ENCODE assay signal across 9 cellular contexts in the genomic region with DNA sequence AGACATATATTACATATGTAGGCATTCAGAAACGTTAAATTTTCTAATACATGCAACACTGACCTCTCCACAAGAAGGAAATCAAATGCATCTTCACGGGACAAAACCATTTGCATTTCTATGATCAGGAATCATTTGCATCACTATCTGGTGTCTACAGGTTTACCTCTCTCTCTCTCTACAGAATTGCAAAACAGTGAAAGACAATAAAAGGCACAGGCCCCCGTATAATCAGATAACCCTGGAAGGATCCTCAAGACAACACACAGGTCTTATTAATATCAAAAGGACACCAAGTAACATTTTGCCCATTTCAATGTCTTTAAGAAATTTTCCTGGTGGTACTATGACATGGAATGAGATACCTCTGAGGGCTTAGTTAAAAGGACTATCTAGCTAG.
"Had no signal": no experiment of that assay in that cellular context is flagged by ENCODE, and none has a peak within 500 bp of the region (broad histone marks: within the 10 kb centered on the region; RNA-seq: fewer than 3 reads in every experiment).

No MANE protein-coding gene starts in this region.

- H3K4me3 ChIP-seq: K562 had no signal

- ATAC-seq: HepG2, K562 had no signal

- H3K4me2 ChIP-seq: KMS-11 had no signal

- H3K9ac ChIP-seq: KMS-11 had no signal

- H3K36me3 Mint-ChIP-seq: IgD-negative memory B cell had no signal

- H3K27ac ChIP-seq: HL-60, KMS-11 had no signal

- FAIRE-seq: HepG2, HTR-8/SVneo, K562 had no signal

- H3K27me3 Mint-ChIP-seq: IgD-negative memory B cell had no signal

- H3K27ac Mint-ChIP-seq: IgD-negative memory B cell had no signal

- H3K4me3 Mint-ChIP-seq: IgD-negative memory B cell had no signal

- DNase-seq: IMR-90, KBM-7, KG1 had no signal
